In genomic region chr17:74760404-74761105, GRCh38 we compare ENCODE assay signal across 7 cellular contexts.
A peak's percentile ranks its signal among the peaks of the same experiment; 100 is the strongest.
DNase-seq lines count a peak whose midpoint lies in the region; ATAC-seq lines count a peak whose summit lies in the region.
"Had no signal": no experiment of that assay in that cellular context is flagged by ENCODE, and none has a peak within 500 bp of the region (broad histone marks: within the 10 kb centered on the region; RNA-seq: fewer than 3 reads in every experiment).

No MANE protein-coding gene starts in this region.

- no peaks in the 10 kb centered on the region for H3K9me3 ChIP-seq in NT2/D1 (ENCODE audit: insufficient read depth, low read length)
- H3K9me3 ChIP-seq in effector memory CD4-positive, alpha-beta T cell (ENCODE audit: control insufficient read depth, low read length) = no peaks in the 10 kb centered on the region

- no peaks in the 10 kb centered on the region for H3K27me3 ChIP-seq in NT2/D1 (ENCODE audit: insufficient read depth, insufficient read length)
- no peaks in the 10 kb centered on the region for H3K27me3 ChIP-seq in effector memory CD4-positive, alpha-beta T cell (replicated peaks; ENCODE audit: control insufficient read depth, insufficient read depth, low read length, poor library complexity, severe bottlenecking)

- H3K4me3 ChIP-seq in NT2/D1 (ENCODE audit: insufficient read length, low read depth) (no peak overlapping the region), skin epidermis (no peak overlapping the region)
- H3K4me3 ChIP-seq in effector memory CD4-positive, alpha-beta T cell (ENCODE audit: insufficient read depth, low read depth, low read length, poor library complexity, severe bottlenecking) = no peak overlapping the region

- peaks cover 18% of the 10 kb centered on the region for H3K36me3 ChIP-seq in NT2/D1 (ENCODE audit: insufficient read depth, insufficient read length, low read length)
- H3K36me3 ChIP-seq in effector memory CD4-positive, alpha-beta T cell (ENCODE audit: control insufficient read depth, insufficient read depth, low read length) = peaks cover 25% of the 10 kb centered on the region

- H3K27ac ChIP-seq in effector memory CD4-positive, alpha-beta T cell (ENCODE audit: insufficient read depth, low read length, poor library complexity, severe bottlenecking) = peak overlapping the region; percentile 58
- peak overlapping the region in 20 of 21 experiments; percentile 39 to 91 (median 75) for H3K27ac ChIP-seq in skin epidermis

- DNase-seq in NT2/D1 (ENCODE audit: low read depth, low spot score) (no peak), kidney glomerular epithelial cell (lab: John Stamatoyannopoulos, UW) (no peak)
- DNase-seq in effector memory CD4-positive, alpha-beta T cell = no peak
- DNase-seq: activated CD4-positive, alpha-beta T cell treated with anti-CD3 and anti-CD28 coated beads for 4 hours; naive B cell had no signal

- ATAC-seq in HG03095 (IDR thresholded peaks at IDR 0.05; ENCODE audit: unreplicated experiment) = no peak

- H3K4me1 ChIP-seq in NT2/D1 (ENCODE audit: insufficient read depth, insufficient read length) = peaks cover 59% of the 10 kb centered on the region
- peaks cover 52% of the 10 kb centered on the region for H3K4me1 ChIP-seq in effector memory CD4-positive, alpha-beta T cell (ENCODE audit: control insufficient read depth, insufficient read depth, low read length, poor library complexity, severe bottlenecking)

- peak overlapping the region; percentile 63 for H3K9ac ChIP-seq in NT2/D1 (ENCODE audit: insufficient read length, low read depth)
